ENCODE assay signal across 8 cellular contexts in genomic region chr17:2854662-2855061, GRCh38. TPM values are rescaled to one million over a fixed set of nuclear protein-coding genes. Genes with fewer than 3 reads are reported as not detected.
DNase-seq lines count a peak whose midpoint lies in the region; ATAC-seq and TF ChIP-seq lines count a peak whose summit lies in the region.

No MANE protein-coding gene starts in this region.

- no peaks in the 10 kb centered on the region for H3K36me3 ChIP-seq in lower lobe of right lung
- H3K36me3 ChIP-seq in upper lobe of right lung: no peaks in the 10 kb centered on the region

- peak overlapping the region; percentile 56 for H3K4me3 ChIP-seq in lower lobe of right lung
- H3K4me3 ChIP-seq in upper lobe of right lung: peak overlapping the region; percentile 35

- H3K36me3 Mint-ChIP-seq in activated naive CD4-positive, alpha-beta T cell treated with anti-CD3 and anti-CD28 coated beads for 36 hours (ENCODE audit: low read depth): no peaks in the 10 kb centered on the region
- H3K36me3 Mint-ChIP-seq in MCF 10A (ENCODE audit: insufficient read depth, unreplicated experiment): no peaks in the 10 kb centered on the region

- DNase-seq in activated naive CD4-positive, alpha-beta T cell treated with anti-CD3 and anti-CD28 coated beads for 36 hours: peak; percentile 18
- no peak for DNase-seq in activated naive CD4-positive, alpha-beta T cell (lab: John Stamatoyannopoulos, UW)
- peak; percentile 14 for DNase-seq in MCF 10A (ENCODE audit: unreplicated experiment)
- no peak for DNase-seq in lower lobe of right lung
- no peak for DNase-seq in upper lobe of right lung
- DNase-seq in NCI-H524 treated with DMSO at 0.1 percent for 48 hours (lab: John Stamatoyannopoulos, UW): no peak
- no peak for DNase-seq in A172 (ENCODE audit: low spot score)

- no TSS peak for BruUV-seq in MCF 10A (replicated peaks; lab: Mats Ljungman, UMichigan)

- H3K27me3 ChIP-seq in lower lobe of right lung (ENCODE audit: low read depth) (peaks cover 42% of the 10 kb centered on the region), upper lobe of right lung (peaks cover 43% of the 10 kb centered on the region)

- H3K27ac ChIP-seq in lower lobe of right lung (no peak overlapping the region), upper lobe of right lung (no peak overlapping the region)

- H3K27me3 Mint-ChIP-seq in activated naive CD4-positive, alpha-beta T cell treated with anti-CD3 and anti-CD28 coated beads for 36 hours (ENCODE audit: low read depth): peaks cover 26% of the 10 kb centered on the region
- H3K27me3 Mint-ChIP-seq in MCF 10A (ENCODE audit: insufficient read depth, unreplicated experiment): no peaks in the 10 kb centered on the region

- peaks cover 11% of the 10 kb centered on the region for H3K4me1 Mint-ChIP-seq in activated naive CD4-positive, alpha-beta T cell treated with anti-CD3 and anti-CD28 coated beads for 36 hours (ENCODE audit: low read depth)
- peaks cover 9% of the 10 kb centered on the region for H3K4me1 Mint-ChIP-seq in MCF 10A (ENCODE audit: insufficient read depth, unreplicated experiment)

- H3K27ac Mint-ChIP-seq in activated naive CD4-positive, alpha-beta T cell treated with anti-CD3 and anti-CD28 coated beads for 36 hours: peak overlapping the region; percentile 30
- no peak overlapping the region for H3K27ac Mint-ChIP-seq in MCF 10A (ENCODE audit: low read depth, unreplicated experiment)

- no peaks in the 10 kb centered on the region for H3K9me3 Mint-ChIP-seq in activated naive CD4-positive, alpha-beta T cell treated with anti-CD3 and anti-CD28 coated beads for 36 hours
- H3K9me3 Mint-ChIP-seq in MCF 10A (ENCODE audit: unreplicated experiment): no peaks in the 10 kb centered on the region

- no peak for TF ChIP-seq CTCF in MCF 10A (IDR thresholded peaks at IDR 0.05; ENCODE audit: unreplicated experiment)
- TF ChIP-seq CTCF in lower lobe of right lung (IDR thresholded peaks at IDR 0.05): no peak
- TF ChIP-seq CTCF in upper lobe of right lung (IDR thresholded peaks at IDR 0.05): no peak

- H3K9me3 ChIP-seq in lower lobe of right lung (no peaks in the 10 kb centered on the region), upper lobe of right lung (no peaks in the 10 kb centered on the region)

- intact Hi-C loops in activated naive CD4-positive, alpha-beta T cell treated with anti-CD3 and anti-CD28 coated beads for 36 hours (cut with micrococcal nuclease): no loop called here
- intact Hi-C loops in MCF 10A (cut with micrococcal nuclease): loop anchor here (1.0 to 2.0 kb wide), 2 partner anchors 38 to 72 kb away; no protein-coding TSS in a partner anchor
- intact Hi-C loops in lower lobe of right lung (cut with DNase I): no loop called here
- intact Hi-C loops in upper lobe of right lung (cut with DNase I): no loop called here

- peaks cover 23% of the 10 kb centered on the region for H3K4me1 ChIP-seq in lower lobe of right lung
- peaks cover 10% of the 10 kb centered on the region for H3K4me1 ChIP-seq in upper lobe of right lung

- CTCF ChIA-PET in activated naive CD4-positive, alpha-beta T cell treated with anti-CD3 and anti-CD28 coated beads for 36 hours (lab: Charles Lee): interaction anchor here (0.5 to 1.1 kb wide), 3 partner anchors 76 to 158 kb away, joined by 4 read pairs; no protein-coding TSS in a partner anchor
- CTCF ChIA-PET in MCF 10A (lab: Yijun Ruan, JAX): interaction anchor here (0.6 to 1.6 kb wide), 9 partner anchors 10 to 884 kb away, joined by 3 to 5 read pairs (median 3); no protein-coding TSS in a partner anchor

- peak overlapping the region; percentile 80 for H3K4me3 Mint-ChIP-seq in activated naive CD4-positive, alpha-beta T cell treated with anti-CD3 and anti-CD28 coated beads for 36 hours
- peak overlapping the region; percentile 78 for H3K4me3 Mint-ChIP-seq in MCF 10A (ENCODE audit: unreplicated experiment)

- POLR2A ChIA-PET in MCF 10A (lab: Yijun Ruan, JAX): interaction anchor here (0.6 to 2.9 kb wide), 11 partner anchors 8 to 782 kb away, joined by 3 to 23 read pairs (median 5); partner anchors contain the start of genes CTNS and SHPK

- ATAC-seq in lower lobe of right lung (peak in 1 of 2 donors; percentile 14), upper lobe of right lung (no peak), HG03520 (IDR thresholded peaks at IDR 0.05; ENCODE audit: unreplicated experiment) (no peak)

RNA-seq across cellular contexts. Expression of gene RAP1GAP2, which starts 58.4 kb away (rescaled TPM):
- under 1 TPM; 0.81 to 0.86 TPM for total RNA-seq in activated naive CD4-positive, alpha-beta T cell treated with anti-CD3 and anti-CD28 coated beads for 36 hours
- total RNA-seq in MCF 10A (2022): 33.8 and 40.2 TPM in 2 replicates
- 17.0 TPM for total RNA-seq in lower lobe of right lung
- 16.1 TPM for total RNA-seq in upper lobe of right lung
- total RNA-seq in A172 (2014; rRNA removed; shearing (Covaris generic)): 3.8 and 6.4 TPM in 2 replicates

Comparison
In these comparisons a context has a peak if more than half of its experiments do, and no peak if none do; other contexts are left out.
1. DNase-seq: peak in activated naive CD4-positive, alpha-beta T cell treated with anti-CD3 and anti-CD28 coated beads for 36 hours (single experiment) and MCF 10A (single experiment); none in activated naive CD4-positive, alpha-beta T cell (0 of 4), lower lobe of right lung (single experiment), upper lobe of right lung (single experiment), NCI-H524 treated with DMSO at 0.1 percent for 48 hours (single experiment) and A172 (single experiment).